ENCODE assay signal across 8 cellular contexts in genomic region chr18:13137041-13137938, GRCh38.
A peak's percentile ranks its signal among the peaks of the same experiment; 100 is the strongest.
DNase-seq lines count a peak whose midpoint lies in the region; ATAC-seq and TF ChIP-seq lines count a peak whose summit lies in the region.

No MANE protein-coding gene starts in this region.

- H3K27ac ChIP-seq in IMR-90 (ENCODE audit: insufficient read depth, low read length) (no peak overlapping the region), mucosa of rectum (ENCODE audit: low read depth in 2 of 2, low read length in 2 of 2) (peak overlapping the region; percentile 80 to 82), upper lobe of right lung (peak overlapping the region; percentile 85)

- H3K27me3 ChIP-seq in IMR-90 (ENCODE audit: control insufficient read depth, insufficient read depth, low read length) (peaks cover 3% of the 10 kb centered on the region), mucosa of rectum (ENCODE audit: control insufficient read depth in 2 of 2, insufficient read depth in 2 of 2, low read length in 2 of 2) (no peaks in the 10 kb centered on the region), upper lobe of right lung (peaks cover 3% of the 10 kb centered on the region)

- DNase-seq in stimulated activated CD4-positive, alpha-beta T cell treated with anti-CD3 and anti-CD28 coated beads, Interleukin-12 subunit alpha, Interleukin-12 subunit beta, amount 100 ng/mL, for 4 hours, result peak; percentile 23
- no peak for DNase-seq in stimulated activated CD4-positive, alpha-beta T cell treated with anti-CD3 and anti-CD28 coated beads, Interleukin-1b, Interleukin-23, amount 100 ng/mL, for 48 hours
- DNase-seq in IMR-90 (no peak), epithelial cell of esophagus (ENCODE audit: low read depth) (peak; percentile 18), upper lobe of right lung (peak; percentile 79)
- peak; percentile 48 for DNase-seq in activated CD4-positive, alpha-beta memory T cell treated with anti-CD3 and anti-CD28 coated beads for 36 hours

- TF ChIP-seq CTCF in IMR-90 (conservative IDR thresholded peaks at IDR 0.05; ENCODE audit: low read depth, low read length) (no peak), epithelial cell of esophagus (IDR thresholded peaks at IDR 0.05; ENCODE audit: insufficient read depth, low read depth, low read length, missing control alignments) (no peak), upper lobe of right lung (IDR thresholded peaks at IDR 0.05) (no peak)

- no peak overlapping the region for H2BK20ac ChIP-seq in IMR-90 (ENCODE audit: low read depth, low read length)

- TF ChIP-seq POLR2A in IMR-90 (IDR thresholded peaks at IDR 0.05; ENCODE audit: low read depth, low read length), result no peak

- peak overlapping the region; percentile 88 for H3K4me3 Mint-ChIP-seq in activated CD4-positive, alpha-beta memory T cell treated with anti-CD3 and anti-CD28 coated beads for 36 hours

- no peaks in the 10 kb centered on the region for H3K36me3 Mint-ChIP-seq in activated CD4-positive, alpha-beta memory T cell treated with anti-CD3 and anti-CD28 coated beads for 36 hours

- peak overlapping the region; percentile 69 for H3K27ac Mint-ChIP-seq in activated CD4-positive, alpha-beta memory T cell treated with anti-CD3 and anti-CD28 coated beads for 36 hours

- no peak overlapping the region for H3K23ac ChIP-seq in IMR-90 (ENCODE audit: low read depth, low read length)

- peak overlapping the region; percentile 77 for H3K4me2 ChIP-seq in IMR-90 (ENCODE audit: low read depth, low read length)

- dilution Hi-C loops in IMR-90 (cut with HindIII; ENCODE audit: low sequenced_read_pairs, unreplicated experiment), result no loop called here

- POLR2A ChIA-PET in IMR-90 (lab: Charles Lee; ENCODE audit: unreplicated experiment), result no interaction called here
- POLR2A ChIA-PET in activated CD4-positive, alpha-beta memory T cell treated with anti-CD3 and anti-CD28 coated beads for 36 hours (lab: Charles Lee), result interaction anchor here (1.1 to 1.3 kb wide), 2 partner anchors 43 to 146 kb away, joined by 3 read pairs; partner anchors contain the start of gene CEP192

- H2BK5ac ChIP-seq in IMR-90 (ENCODE audit: low read depth, low read length, poor library complexity, severe bottlenecking), result no peak overlapping the region

- H4K91ac ChIP-seq in IMR-90 (ENCODE audit: insufficient read depth, low read depth, low read length), result no peak overlapping the region

- H4K8ac ChIP-seq in IMR-90 (ENCODE audit: low read depth in 2 of 2, low read length in 2 of 2), result no peak overlapping the region; a peak in 1 of 4 replicates

- 12% methylated on average over 36 of the region's 69 CpGs; no CpG with 5 or more reads in 1 of the 2 experiments for WGBS in IMR-90 (ENCODE audit: extremely low coverage in 2 of 2, insufficient read length in 1 of 2), 2 experiments

- H2BK15ac ChIP-seq in IMR-90 (ENCODE audit: low read depth, low read length), result no peak overlapping the region

- no peak overlapping the region for H3K56ac ChIP-seq in IMR-90 (ENCODE audit: extremely low read depth, insufficient read depth, low read length)

- H3K4me1 Mint-ChIP-seq in activated CD4-positive, alpha-beta memory T cell treated with anti-CD3 and anti-CD28 coated beads for 36 hours (ENCODE audit: low read depth), result peaks cover 26% of the 10 kb centered on the region

- intact Hi-C loops in IMR-90 (cut with micrococcal nuclease), result no loop called here
- intact Hi-C loops in activated CD4-positive, alpha-beta memory T cell treated with anti-CD3 and anti-CD28 coated beads for 36 hours (cut with micrococcal nuclease), result loop anchor here (2.0 to 10.0 kb wide), 4 partner anchors 146 to 762 kb away; partner anchors contain the start of genes AFG3L2, CEP192, FAM210A and RNMT
- intact Hi-C loops in upper lobe of right lung (cut with DNase I), result no loop called here

- H2AK5ac ChIP-seq in IMR-90 (ENCODE audit: low read depth, low read length), result no peak overlapping the region

- in situ Hi-C loops in IMR-90 (cut with MboI; ENCODE audit: low sequenced_read_pairs), result no loop called here

- ATAC-seq in IMR-90 (ENCODE audit: low read depth) (peak; percentile 78), upper lobe of right lung (peak; percentile 53), GM19328 (IDR thresholded peaks at IDR 0.05; ENCODE audit: unreplicated experiment) (no peak)

- H3K27me3 Mint-ChIP-seq in activated CD4-positive, alpha-beta memory T cell treated with anti-CD3 and anti-CD28 coated beads for 36 hours, result no peaks in the 10 kb centered on the region

- no TSS peak for BruUV-seq in IMR-90 (replicated peaks; lab: Mats Ljungman, UMichigan)

- CTCF ChIA-PET in IMR-90 (lab: Yijun Ruan, JAX), result no interaction called here
- CTCF ChIA-PET in activated CD4-positive, alpha-beta memory T cell treated with anti-CD3 and anti-CD28 coated beads for 36 hours (lab: Charles Lee), result no interaction called here

- H2BK120ac ChIP-seq in IMR-90 (ENCODE audit: low read depth, low read length), result no peak overlapping the region

- H3K9me1 ChIP-seq in IMR-90 (ENCODE audit: insufficient read depth, low read length), result no peaks in the 10 kb centered on the region; the same call in 1 of the 2 replicates

- TF ChIP-seq RAD21 in IMR-90 (IDR thresholded peaks at IDR 0.05; ENCODE audit: low read length), result no peak

- H3K36me3 ChIP-seq in IMR-90 (ENCODE audit: control insufficient read depth, insufficient read depth, low read length), result no peaks in the 10 kb centered on the region
- H3K36me3 ChIP-seq in mucosa of rectum (ENCODE audit: control insufficient read depth in 2 of 2, insufficient read depth in 2 of 2, low read length in 2 of 2), result no peaks in the 10 kb centered on the region
- no peaks in the 10 kb centered on the region for H3K36me3 ChIP-seq in upper lobe of right lung

- no peaks in the 10 kb centered on the region for H3K4me1 ChIP-seq in IMR-90 (ENCODE audit: control insufficient read depth, insufficient read depth, low read length)
- peaks cover 3% of the 10 kb centered on the region in 2 donors for H3K4me1 ChIP-seq in mucosa of rectum (ENCODE audit: control insufficient read depth in 2 of 2, insufficient read depth in 2 of 2, low read length in 2 of 2)
- H3K4me1 ChIP-seq in upper lobe of right lung, result peaks cover 10% of the 10 kb centered on the region

- no peak overlapping the region for H2AK9ac ChIP-seq in IMR-90 (replicated peaks; ENCODE audit: low read depth, low read length, poor library complexity)

- H3K18ac ChIP-seq in IMR-90 (ENCODE audit: low read depth, low read length), result no peak overlapping the region

- peak overlapping the region; percentile 21; the same call in 1 of the 2 replicates for H3K9ac ChIP-seq in IMR-90 (ENCODE audit: low read depth, low read length)
- peak overlapping the region; percentile 65 to 82 for H3K9ac ChIP-seq in mucosa of rectum (ENCODE audit: low read depth in 1 of 2, low read length in 2 of 2)

- H4K5ac ChIP-seq in IMR-90 (ENCODE audit: low read depth, low read length), result no peak overlapping the region

- H3K4ac ChIP-seq in IMR-90 (ENCODE audit: low read depth, low read length), result no peak overlapping the region

- no peak overlapping the region for H3K14ac ChIP-seq in IMR-90 (replicated peaks; ENCODE audit: low read depth, low read length)

- H2AFZ ChIP-seq in IMR-90 (replicated peaks; ENCODE audit: low read length, poor library complexity), result peak overlapping the region; percentile 89

- H3K9me3 Mint-ChIP-seq in activated CD4-positive, alpha-beta memory T cell treated with anti-CD3 and anti-CD28 coated beads for 36 hours, result no peaks in the 10 kb centered on the region

- no peaks in the 10 kb centered on the region for H4K20me1 ChIP-seq in IMR-90 (ENCODE audit: insufficient read depth, low read length)

- peak overlapping the region; percentile 53 for H3K4me3 ChIP-seq in IMR-90 (ENCODE audit: insufficient read depth, low read depth, low read length)
- peak overlapping the region; percentile 48 for H3K4me3 ChIP-seq in epithelial cell of esophagus (ENCODE audit: low read length)
- peak overlapping the region; percentile 90 for H3K4me3 ChIP-seq in mucosa of rectum (ENCODE audit: low read length in 2 of 2)
- H3K4me3 ChIP-seq in upper lobe of right lung, result peak overlapping the region; percentile 68

- H3K9me3 ChIP-seq in IMR-90 (ENCODE audit: control insufficient read depth, insufficient read depth, low read length) (no peaks in the 10 kb centered on the region; the same call in 1 of the 2 replicates), mucosa of rectum (ENCODE audit: control insufficient read depth in 2 of 2, low read length in 2 of 2) (no peaks in the 10 kb centered on the region), upper lobe of right lung (no peaks in the 10 kb centered on the region)

- no peaks in the 10 kb centered on the region for H3K79me1 ChIP-seq in IMR-90 (ENCODE audit: low read depth in 1 of 2, low read length in 2 of 2)

TF ChIP-seq in IMR-90, 13 proteins besides CTCF, POLR2A, EP300 and RAD21 (continues in another document):
- no peak for TF ChIP-seq FOS (IDR thresholded peaks at IDR 0.05; ENCODE audit: low read depth, low read length)
- no peak for TF ChIP-seq CEBPB (IDR thresholded peaks at IDR 0.05; ENCODE audit: low read depth, low read length)
- TF ChIP-seq BHLHE40 (IDR thresholded peaks at IDR 0.05; ENCODE audit: low read depth, low read length), result no peak
- TF ChIP-seq RFX5 (IDR thresholded peaks at IDR 0.05; ENCODE audit: low read depth, low read length), result no peak
- TF ChIP-seq MXI1 (IDR thresholded peaks at IDR 0.05; ENCODE audit: borderline replicate concordance, low read depth, low read length), result no peak
- no peak for TF ChIP-seq CHD1 (IDR thresholded peaks at IDR 0.05; ENCODE audit: low read depth, low read length)
- no peak for TF ChIP-seq USF2 (IDR thresholded peaks at IDR 0.05; ENCODE audit: low read depth, low read length)
- no peak for TF ChIP-seq NFE2L2 (IDR thresholded peaks at IDR 0.05; ENCODE audit: low read depth, low read length)
- TF ChIP-seq ELK1 (IDR thresholded peaks at IDR 0.05; ENCODE audit: borderline replicate concordance, low read depth, low read length), result no peak
- TF ChIP-seq MAZ (IDR thresholded peaks at IDR 0.05; ENCODE audit: borderline replicate concordance, low read depth, low read length), result no peak

Comparison
In these comparisons a context has a peak if more than half of its experiments do, and no peak if none do; other contexts are left out.
1. DNase-seq: peak in stimulated activated CD4-positive, alpha-beta T cell treated with anti-CD3 and anti-CD28 coated beads, Interleukin-12 subunit alpha, Interleukin-12 subunit beta, amount 100 ng/mL, for 4 hours (single experiment), activated CD4-positive, alpha-beta memory T cell treated with anti-CD3 and anti-CD28 coated beads for 36 hours (single experiment), epithelial cell of esophagus (single experiment) and upper lobe of right lung (single experiment); none in stimulated activated CD4-positive, alpha-beta T cell treated with anti-CD3 and anti-CD28 coated beads, Interleukin-1b, Interleukin-23, amount 100 ng/mL, for 48 hours (single experiment) and IMR-90 (single experiment).
2. Peak in every context shown above with its lines, with median percentiles within 50 percentile points of each other: H3K4me3 ChIP-seq.